37 cellular contexts compared by ENCODE assay signal in the genomic region with DNA sequence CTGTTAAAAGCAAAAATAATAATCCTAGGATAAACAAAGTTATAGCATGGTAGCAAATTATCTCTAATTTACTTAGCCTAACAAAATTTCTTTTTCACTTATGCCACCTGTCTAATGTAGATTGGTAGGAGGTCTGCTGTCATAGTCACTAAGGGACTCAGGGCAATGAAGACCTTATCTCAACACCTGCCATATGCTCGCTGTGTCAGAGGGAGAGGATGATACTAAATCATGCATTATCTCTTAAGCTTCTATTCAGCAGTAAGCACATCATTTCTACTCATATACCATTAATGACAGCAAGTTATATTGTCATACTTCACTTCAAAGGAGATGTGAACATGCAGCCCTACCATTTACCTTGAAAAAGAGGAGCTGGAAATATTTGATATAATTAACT. TPM values are rescaled to one million over a fixed set of nuclear protein-coding genes. Genes with fewer than 3 reads are reported as not detected.
"Had no signal": no experiment of that assay in that cellular context is flagged by ENCODE, and none has a peak within 500 bp of the region (broad histone marks: within the 10 kb centered on the region; RNA-seq: fewer than 3 reads in every experiment).

No MANE protein-coding gene starts in this region.

- H3K27ac ChIP-seq: brain microvascular endothelial cell, coronary artery, dorsolateral prefrontal cortex, esophagus muscularis mucosa, foreskin keratinocyte, gastrocnemius medialis, heart left ventricle had no signal

- H3K4me1 Mint-ChIP-seq: activated CD4-positive, alpha-beta memory T cell treated with anti-CD3 and anti-CD28 coated beads, Interleukin-2, amount 10 ng/mL, durations not matched to agents 7 days and 5 days; activated CD4-positive, alpha-beta T cell treated with anti-CD3 and anti-CD28 coated beads for 36 hours; activated CD4-positive, alpha-beta T cell treated with anti-CD3 and anti-CD28 coated beads, Interleukin-2, amount 10 ng/mL, durations not matched to agents 7 days and 5 days; activated T-helper 17 cell treated with anti-CD3 and anti-CD28 coated beads, Interleukin-2, amount 50 U/mL, for 72 hours; central memory CD8-positive, alpha-beta T cell; T-helper 17 cell had no signal

- FAIRE-seq: astrocyte, bronchial epithelial cell had no signal

- H3K9me3 Mint-ChIP-seq: activated CD4-positive, alpha-beta memory T cell treated with anti-CD3 and anti-CD28 coated beads, Interleukin-2, amount 10 ng/mL, durations not matched to agents 7 days and 5 days; activated CD4-positive, alpha-beta T cell treated with anti-CD3 and anti-CD28 coated beads, Interleukin-2, amount 10 ng/mL, durations not matched to agents 7 days and 5 days; activated T-cell treated with anti-CD3 and anti-CD28 coated beads, Interleukin-2, amount 50 U/mL, for 4 hours; activated T-helper 17 cell treated with anti-CD3 and anti-CD28 coated beads, Interleukin-2, amount 50 U/mL, for 72 hours; central memory CD8-positive, alpha-beta T cell; dendritic cell treated with granulocyte-macrophage colony-stimulating factor and Interleukin-4, amounts not matched to agents 40 ng/mL and 50 ng/mL, for 4 days; endodermal cell; T-helper 2 cell treated with Interferon-gamma antibody and Interleukin-4, amounts not matched to agents 5 μg/mL and 100 μg/mL, for 36 hours had no signal

- H3K9me3 ChIP-seq: esophagus muscularis mucosa, gastrocnemius medialis, heart left ventricle had no signal

- H3K36me3 Mint-ChIP-seq: activated naive CD8-positive, alpha-beta T cell had no signal

- H3K4me3 Mint-ChIP-seq: activated CD4-positive, alpha-beta memory T cell treated with anti-CD3 and anti-CD28 coated beads, Interleukin-2, amount 10 ng/mL, durations not matched to agents 7 days and 5 days; activated CD4-positive, alpha-beta T cell treated with anti-CD3 and anti-CD28 coated beads for 36 hours; activated CD4-positive, alpha-beta T cell treated with anti-CD3 and anti-CD28 coated beads, Interleukin-2, amount 10 ng/mL, durations not matched to agents 7 days and 5 days; activated naive CD8-positive, alpha-beta T cell; activated T-cell treated with anti-CD3 and anti-CD28 coated beads, Interleukin-2, amount 50 U/mL, for 4 hours; activated T-helper 17 cell treated with anti-CD3 and anti-CD28 coated beads, Interleukin-2, amount 50 U/mL, for 72 hours; central memory CD8-positive, alpha-beta T cell; dendritic cell treated with granulocyte-macrophage colony-stimulating factor and Interleukin-4, amounts not matched to agents 40 ng/mL and 50 ng/mL, for 4 days; endodermal cell; T-helper 17 cell; T-helper 2 cell treated with Interferon-gamma antibody and Interleukin-4, amounts not matched to agents 5 μg/mL and 100 μg/mL, for 36 hours had no signal

- H3K27me3 Mint-ChIP-seq: activated CD4-positive, alpha-beta memory T cell treated with anti-CD3 and anti-CD28 coated beads, Interleukin-2, amount 10 ng/mL, durations not matched to agents 7 days and 5 days; activated CD4-positive, alpha-beta T cell treated with anti-CD3 and anti-CD28 coated beads for 36 hours; activated naive CD8-positive, alpha-beta T cell; activated T-helper 17 cell treated with anti-CD3 and anti-CD28 coated beads, Interleukin-2, amount 50 U/mL, for 72 hours; central memory CD8-positive, alpha-beta T cell; dendritic cell treated with granulocyte-macrophage colony-stimulating factor and Interleukin-4, amounts not matched to agents 40 ng/mL and 50 ng/mL, for 4 days had no signal

- H3K27me3 ChIP-seq: brain microvascular endothelial cell, dorsolateral prefrontal cortex, esophagus muscularis mucosa, foreskin keratinocyte, gastrocnemius medialis had no signal

- ATAC-seq: activated CD4-positive, alpha-beta T cell treated with anti-CD3 and anti-CD28 coated beads for 36 hours; activated T-cell treated with anti-CD3 and anti-CD28 coated beads, Interleukin-2, amount 50 U/mL, for 4 hours; activated T-helper 17 cell treated with anti-CD3 and anti-CD28 coated beads, Interleukin-2, amount 50 U/mL, for 72 hours; foreskin keratinocyte; gastrocnemius medialis; heart left ventricle; T-helper 17 cell had no signal

- H3K36me3 ChIP-seq: brain microvascular endothelial cell, esophagus muscularis mucosa, gastrocnemius medialis, heart left ventricle had no signal

- H3K4me1 ChIP-seq: esophagus muscularis mucosa, foreskin keratinocyte, gastrocnemius medialis, heart left ventricle had no signal

- H3K4me3 ChIP-seq: coronary artery, dorsolateral prefrontal cortex, esophagus muscularis mucosa, gastrocnemius medialis, heart left ventricle had no signal

- DNase-seq: activated CD4-positive, alpha-beta memory T cell treated with anti-CD3 and anti-CD28 coated beads, Interleukin-2, amount 10 ng/mL, durations not matched to agents 7 days and 5 days; activated CD4-positive, alpha-beta T cell treated with anti-CD3 and anti-CD28 coated beads for 36 hours; activated CD4-positive, alpha-beta T cell treated with anti-CD3 and anti-CD28 coated beads, Interleukin-2, amount 10 ng/mL, durations not matched to agents 7 days and 5 days; activated CD4-positive, alpha-beta T cell treated with anti-CD3 and anti-CD28 coated beads, Interleukin-2, amount 50 U/mL, for 4 hours; activated CD4-positive, CD25-positive, alpha-beta regulatory T cell; activated CD4-positive, CD25-positive, alpha-beta regulatory T cell treated with anti-CD3 and anti-CD28 coated beads, Interleukin-2, amount 50 U/mL, for 72 hours; activated CD8-positive, alpha-beta memory T cell treated with anti-CD3 and anti-CD28 coated beads, Interleukin-2, amount 50 U/mL, for 48 hours; activated effector memory CD4-positive, alpha-beta T cell treated with Interleukin-2 at 50 U/mL for 16 hours; activated gamma-delta T cell treated with Interleukin-2 at 50 U/mL for 16 hours; activated naive CD4-positive, alpha-beta T cell treated with anti-CD3 and anti-CD28 coated beads, Interleukin-2, amount 50 U/mL, for 16 hours; activated naive CD4-positive, alpha-beta T cell treated with Interleukin-2 at 50 U/mL for 16 hours; activated T-cell treated with anti-CD3 and anti-CD28 coated beads, Interleukin-2, amount 50 U/mL, for 4 hours; amniotic stem cell; anterior cingulate cortex; brain microvascular endothelial cell; dorsolateral prefrontal cortex; effector memory CD4-positive, alpha-beta T cell; endodermal cell; erythroblast; foreskin keratinocyte; gastrocnemius medialis; glutamatergic neuron; heart left ventricle; T-helper 17 cell; T1000 had no signal

- H3K27ac Mint-ChIP-seq: activated CD4-positive, alpha-beta memory T cell treated with anti-CD3 and anti-CD28 coated beads, Interleukin-2, amount 10 ng/mL, durations not matched to agents 7 days and 5 days; activated CD4-positive, alpha-beta T cell treated with anti-CD3 and anti-CD28 coated beads for 36 hours; activated CD4-positive, alpha-beta T cell treated with anti-CD3 and anti-CD28 coated beads, Interleukin-2, amount 10 ng/mL, durations not matched to agents 7 days and 5 days; activated naive CD8-positive, alpha-beta T cell; activated T-helper 17 cell treated with anti-CD3 and anti-CD28 coated beads, Interleukin-2, amount 50 U/mL, for 72 hours; dendritic cell treated with granulocyte-macrophage colony-stimulating factor and Interleukin-4, amounts not matched to agents 40 ng/mL and 50 ng/mL, for 4 days; endodermal cell; T-helper 17 cell; T-helper 2 cell treated with Interferon-gamma antibody and Interleukin-4, amounts not matched to agents 5 μg/mL and 100 μg/mL, for 36 hours had no signal

RNA-seq across cellular contexts. Expression of a gene that starts 44.1 kb away (rescaled TPM):
- total RNA-seq: activated CD4-positive, alpha-beta memory T cell treated with anti-CD3 and anti-CD28 coated beads, Interleukin-2, amount 10 ng/mL, durations not matched to agents 7 days and 5 days; activated CD4-positive, alpha-beta T cell treated with anti-CD3 and anti-CD28 coated beads for 36 hours; activated CD4-positive, alpha-beta T cell treated with anti-CD3 and anti-CD28 coated beads, Interleukin-2, amount 10 ng/mL, durations not matched to agents 7 days and 5 days; activated T-cell treated with anti-CD3 and anti-CD28 coated beads, Interleukin-2, amount 50 U/mL, for 4 hours; activated T-helper 17 cell treated with anti-CD3 and anti-CD28 coated beads, Interleukin-2, amount 50 U/mL, for 72 hours; astrocyte; bronchial epithelial cell; cardiac septum; cerebellum; endodermal cell; esophagus muscularis mucosa; foreskin keratinocyte; heart left ventricle; T-helper 17 cell had no signal
- polyA plus RNA-seq: adipose tissue, heart left ventricle had no signal
